1 cellular context compared by ENCODE assay signal in genomic region chr10:100007239-100008141, GRCh38.
TF ChIP-seq lines count a peak whose summit lies in the region.

No MANE protein-coding gene starts in this region.

TF ChIP-seq in K562, 482 proteins besides CTCF, POLR2A, EP300 and RAD21 (continued from another document):
- no peak for TF ChIP-seq CHD7 (IDR thresholded peaks at IDR 0.05; ENCODE audit: low read depth, low read length)
- no peak for TF ChIP-seq MLX (CRISPR knock-in tag; conservative IDR thresholded peaks at IDR 0.05)
- TF ChIP-seq FOS (IDR thresholded peaks at IDR 0.05; ENCODE audit: extremely low read depth, insufficient read length) = no peak
- no peak for TF ChIP-seq THAP7 (CRISPR knock-in tag; IDR thresholded peaks at IDR 0.05)
- no peak for TF ChIP-seq RNF219 (CRISPR knock-in tag; IDR thresholded peaks at IDR 0.05)
- no peak for TF ChIP-seq PHTF2 (CRISPR knock-in tag; IDR thresholded peaks at IDR 0.05)
- no peak for TF ChIP-seq MTA2 (IDR thresholded peaks at IDR 0.05; ENCODE audit: low read depth)
- TF ChIP-seq POLR3G (IDR thresholded peaks at IDR 0.05; ENCODE audit: extremely low read depth, insufficient read length, insufficient replicate concordance) = no peak
- TF ChIP-seq ZNF277 (CRISPR knock-in tag; IDR thresholded peaks at IDR 0.05; ENCODE audit: borderline replicate concordance) = no peak
- TF ChIP-seq ETS2 (tag; IDR thresholded peaks at IDR 0.05; ENCODE audit: borderline replicate concordance, poor library complexity, severe bottlenecking) = no peak
- no peak for TF ChIP-seq SRSF7 (optimal IDR thresholded peaks at IDR 0.05; ENCODE audit: low read depth, low read length)
- no peak for TF ChIP-seq ZNF764 (CRISPR knock-in tag; IDR thresholded peaks at IDR 0.05; ENCODE audit: low read depth)
